Comparison of ENCODE assay signal across 1 cellular context in the genomic region with DNA sequence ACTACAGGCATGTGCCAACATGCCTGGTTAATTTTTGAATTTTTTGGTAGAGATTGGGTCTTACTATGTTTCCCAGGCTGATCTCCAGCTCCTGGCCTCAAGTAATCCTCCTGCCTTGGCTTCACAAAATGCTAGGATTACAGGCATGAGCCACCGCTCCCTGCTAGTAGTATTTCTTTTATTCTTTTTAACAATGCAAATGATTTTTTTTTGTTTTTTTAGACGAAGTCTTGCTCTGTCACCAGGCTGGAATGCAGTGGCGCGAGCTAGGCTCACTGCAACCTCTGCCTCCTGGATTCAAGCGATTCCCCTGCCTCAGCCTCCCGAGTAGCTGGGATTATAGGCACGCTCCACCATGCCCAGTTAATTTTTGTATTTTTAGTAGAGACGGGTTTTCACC.
TF ChIP-seq lines count a peak whose summit lies in the region.

No MANE protein-coding gene starts in this region.

TF ChIP-seq in IMR-90, 13 proteins besides CTCF, POLR2A, EP300 and RAD21:
- no peak for TF ChIP-seq RCOR1 (IDR thresholded peaks at IDR 0.05; ENCODE audit: insufficient replicate concordance, low read length)
- no peak for TF ChIP-seq MAZ (IDR thresholded peaks at IDR 0.05; ENCODE audit: borderline replicate concordance, low read depth, low read length)
- no peak for TF ChIP-seq SMC3 (IDR thresholded peaks at IDR 0.05; ENCODE audit: low read depth, low read length)
- TF ChIP-seq, protein P1, sequence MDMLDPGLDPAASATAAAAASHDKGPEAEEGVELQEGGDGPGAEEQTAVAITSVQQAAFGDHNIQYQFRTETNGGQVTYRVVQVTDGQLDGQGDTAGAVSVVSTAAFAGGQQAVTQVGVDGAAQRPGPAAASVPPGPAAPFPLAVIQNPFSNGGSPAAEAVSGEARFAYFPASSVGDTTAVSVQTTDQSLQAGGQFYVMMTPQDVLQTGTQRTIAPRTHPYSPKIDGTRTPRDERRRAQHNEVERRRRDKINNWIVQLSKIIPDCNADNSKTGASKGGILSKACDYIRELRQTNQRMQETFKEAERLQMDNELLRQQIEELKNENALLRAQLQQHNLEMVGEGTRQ (IDR thresholded peaks at IDR 0.05; ENCODE audit: low read depth, low read length), result no peak
- TF ChIP-seq CHD1 (IDR thresholded peaks at IDR 0.05; ENCODE audit: low read depth, low read length), result no peak
- TF ChIP-seq MAFK (IDR thresholded peaks at IDR 0.05; ENCODE audit: low read depth, low read length), result no peak
- no peak for TF ChIP-seq RFX5 (IDR thresholded peaks at IDR 0.05; ENCODE audit: low read depth, low read length)
- no peak for TF ChIP-seq FOS (IDR thresholded peaks at IDR 0.05; ENCODE audit: low read depth, low read length)
- TF ChIP-seq NFE2L2 (IDR thresholded peaks at IDR 0.05; ENCODE audit: low read depth, low read length), result no peak
- TF ChIP-seq BHLHE40 (IDR thresholded peaks at IDR 0.05; ENCODE audit: low read depth, low read length), result no peak
- TF ChIP-seq MXI1 (IDR thresholded peaks at IDR 0.05; ENCODE audit: borderline replicate concordance, low read depth, low read length), result no peak
- TF ChIP-seq CEBPB (IDR thresholded peaks at IDR 0.05; ENCODE audit: low read depth, low read length), result no peak
- TF ChIP-seq, protein P2, sequence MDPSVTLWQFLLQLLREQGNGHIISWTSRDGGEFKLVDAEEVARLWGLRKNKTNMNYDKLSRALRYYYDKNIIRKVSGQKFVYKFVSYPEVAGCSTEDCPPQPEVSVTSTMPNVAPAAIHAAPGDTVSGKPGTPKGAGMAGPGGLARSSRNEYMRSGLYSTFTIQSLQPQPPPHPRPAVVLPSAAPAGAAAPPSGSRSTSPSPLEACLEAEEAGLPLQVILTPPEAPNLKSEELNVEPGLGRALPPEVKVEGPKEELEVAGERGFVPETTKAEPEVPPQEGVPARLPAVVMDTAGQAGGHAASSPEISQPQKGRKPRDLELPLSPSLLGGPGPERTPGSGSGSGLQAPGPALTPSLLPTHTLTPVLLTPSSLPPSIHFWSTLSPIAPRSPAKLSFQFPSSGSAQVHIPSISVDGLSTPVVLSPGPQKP (IDR thresholded peaks at IDR 0.05; ENCODE audit: borderline replicate concordance, low read depth, low read length), result no peak
